Comparison of ENCODE assay signal across 14 cellular contexts in the genomic region with DNA sequence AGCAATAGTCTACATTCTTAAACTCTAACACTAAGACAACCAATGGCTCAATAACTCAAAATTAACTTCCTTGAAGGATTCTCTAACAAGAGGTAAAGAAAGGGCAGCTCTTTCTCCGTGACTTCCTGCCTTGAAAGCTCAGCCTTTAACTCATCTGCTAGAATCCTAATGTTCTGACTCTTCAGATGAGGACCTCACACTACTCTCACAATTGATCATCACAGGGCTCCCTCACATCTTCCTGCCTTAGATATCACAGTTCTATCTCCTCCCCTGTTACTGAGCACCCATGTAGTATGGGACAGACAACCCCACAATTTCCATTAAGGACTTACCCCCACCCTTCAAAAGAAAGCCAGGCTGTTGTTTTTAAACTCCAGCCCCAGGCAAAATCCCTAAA. TPM values are rescaled to one million over a fixed set of nuclear protein-coding genes. Genes with fewer than 3 reads are reported as not detected.
DNase-seq lines count a peak whose midpoint lies in the region; ATAC-seq, FAIRE-seq and TF ChIP-seq lines count a peak whose summit lies in the region.
"Had no signal": no experiment of that assay in that cellular context is flagged by ENCODE, and none has a peak within 500 bp of the region (broad histone marks: within the 10 kb centered on the region; RNA-seq: fewer than 3 reads in every experiment).

No MANE protein-coding gene starts in this region.

- no peaks in the 10 kb centered on the region for H3K9me1 ChIP-seq in endothelial cell of umbilical vein (replicated peaks; ENCODE audit: control insufficient read depth, extremely low read depth, insufficient read depth, low read length)

- H3K9ac ChIP-seq in endothelial cell of umbilical vein (replicated peaks; ENCODE audit: extremely low read depth, insufficient read depth, low read length) = no peak overlapping the region

- H3K79me2 ChIP-seq in endothelial cell of umbilical vein (ENCODE audit: control insufficient read depth, insufficient read depth, low read length) = peaks cover 99% of the 10 kb centered on the region

- no TSS peak for BruUV-seq in endothelial cell of umbilical vein (replicated peaks; lab: Mats Ljungman, UMichigan)

- TF ChIP-seq POLR2A in endothelial cell of umbilical vein (IDR thresholded peaks at IDR 0.05; ENCODE audit: low read depth, low read length) = no peak

- peak; percentile 62 for ATAC-seq in GM18909 (IDR thresholded peaks at IDR 0.05; ENCODE audit: poor library complexity, unreplicated experiment)
- peak; percentile 55 for ATAC-seq in HG03378 (IDR thresholded peaks at IDR 0.05; ENCODE audit: unreplicated experiment)
- ATAC-seq in sciatic nerve = no peak
- ATAC-seq in GM21786 (IDR thresholded peaks at IDR 0.05; ENCODE audit: unreplicated experiment) = no peak

- no peaks in the 10 kb centered on the region for H3K9me3 ChIP-seq in endothelial cell of umbilical vein (replicated peaks; ENCODE audit: control insufficient read depth, insufficient read depth, low read length)
- H3K9me3 ChIP-seq: HAP-1 had no signal

- DNase-seq in GM10266 (ENCODE audit: extremely low spot score) (peak; percentile 21), endothelial cell of umbilical vein (ENCODE audit: low read depth, low spot score) (no peak), sciatic nerve (ENCODE audit: low spot score) (no peak), LoVo (ENCODE audit: low spot score) (no peak)
- DNase-seq: effector CD4-positive, alpha-beta T cell; MM.1S; SHP77 treated with DMSO at 0.1 percent for 48 hours; WERI-Rb-1 had no signal

- peak; percentile 46 for FAIRE-seq in endothelial cell of umbilical vein (lab: Jason Lieb, UNC)
- FAIRE-seq: D721Med, GM18507 had no signal

- POLR2A ChIA-PET in endothelial cell of umbilical vein (lab: Charles Lee) = no interaction called here

- H3K36me3 ChIP-seq in endothelial cell of umbilical vein (ENCODE audit: control insufficient read depth in 2 of 2, extremely low read depth in 1 of 2, insufficient read depth in 2 of 2, low read length in 2 of 2) = peaks cover 1 to 8% of the 10 kb centered on the region in 2 experiments
- H3K36me3 ChIP-seq: HAP-1, WERI-Rb-1 had no signal

- intact Hi-C loops in endothelial cell of umbilical vein (cut with micrococcal nuclease) = no loop called here
- intact Hi-C loops in sciatic nerve (cut with DNase I) = no loop called here

- CTCF ChIA-PET in endothelial cell of umbilical vein (lab: Charles Lee) = no interaction called here

- peaks cover 63% of the 10 kb centered on the region for H3K4me1 ChIP-seq in endothelial cell of umbilical vein (ENCODE audit: control insufficient read depth, extremely low read depth, insufficient read depth, low read length)

- no peak overlapping the region for H2AFZ ChIP-seq in endothelial cell of umbilical vein (ENCODE audit: low read depth, low read length)

- H3K4me3 ChIP-seq in endothelial cell of umbilical vein (replicated peaks in 1 of 3; ENCODE audit: insufficient read depth in 1 of 3, low read depth in 1 of 3, low read length in 3 of 3) = no peak overlapping the region
- H3K4me3 ChIP-seq: HAP-1 had no signal

- no peaks in the 10 kb centered on the region for H3K27me3 ChIP-seq in endothelial cell of umbilical vein (ENCODE audit: control insufficient read depth in 2 of 2, insufficient read depth in 2 of 2, low read length in 2 of 2)

- no peak overlapping the region for H3K4me2 ChIP-seq in endothelial cell of umbilical vein (ENCODE audit: insufficient read depth, low read length)

- no peak overlapping the region for H3K27ac ChIP-seq in endothelial cell of umbilical vein (ENCODE audit: insufficient read depth, low read depth, low read length)
- H3K27ac ChIP-seq: WERI-Rb-1 had no signal

- peaks cover 24% of the 10 kb centered on the region for H4K20me1 ChIP-seq in endothelial cell of umbilical vein (replicated peaks; ENCODE audit: control insufficient read depth, extremely low read depth, insufficient read depth, low read length)

- no peak for TF ChIP-seq CTCF in GM10266 (IDR thresholded peaks at IDR 0.05; ENCODE audit: control insufficient read depth, insufficient read depth, low read depth, missing control alignments)
- TF ChIP-seq CTCF in endothelial cell of umbilical vein (IDR thresholded peaks at IDR 0.05; ENCODE audit: extremely low read depth in 1 of 2, insufficient read depth in 1 of 2, low read depth in 1 of 2, low read length in 2 of 2) = no peak

- dilution Hi-C loops in endothelial cell of umbilical vein (cut with MboI; ENCODE audit: extremely low pct_ligation_motif_present, low sequenced_read_pairs) = no loop called here

TF ChIP-seq in endothelial cell of umbilical vein, 7 proteins besides CTCF, POLR2A, EP300 and RAD21:
- TF ChIP-seq POLR2AphosphoS5 (IDR thresholded peaks at IDR 0.05; ENCODE audit: insufficient read depth, low read depth, low read length) (no peak), EZH2 (IDR thresholded peaks at IDR 0.05; ENCODE audit: borderline replicate concordance, low read depth, low read length, severe bottlenecking) (no peak), GATA2 (IDR thresholded peaks at IDR 0.05; ENCODE audit: insufficient read depth, insufficient read length, low read depth, low read length) (no peak), MYC (IDR thresholded peaks at IDR 0.05; ENCODE audit: low read depth, low read length) (no peak), JUN (IDR thresholded peaks at IDR 0.05; ENCODE audit: borderline replicate concordance, insufficient read depth, insufficient read length, low read depth) (no peak), FOS (IDR thresholded peaks at IDR 0.05; ENCODE audit: borderline replicate concordance, insufficient read depth, low read length) (no peak)
- TF ChIP-seq, protein P1, sequence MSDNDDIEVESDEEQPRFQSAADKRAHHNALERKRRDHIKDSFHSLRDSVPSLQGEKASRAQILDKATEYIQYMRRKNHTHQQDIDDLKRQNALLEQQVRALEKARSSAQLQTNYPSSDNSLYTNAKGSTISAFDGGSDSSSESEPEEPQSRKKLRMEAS (IDR thresholded peaks at IDR 0.05; ENCODE audit: insufficient read depth, insufficient read length) = no peak

RNA-seq across cellular contexts. Expression of a gene that starts 33.5 kb away (rescaled TPM):
- total RNA-seq in endothelial cell of umbilical vein = 105 and 108 TPM in 2 replicates
- 23.8 and 32.9 TPM in 2 replicates for polyA plus RNA-seq in endothelial cell of umbilical vein
- polyA plus RNA-seq in endothelial cell of umbilical vein (2011; cell fraction: cytosol; rRNA removed) = 39.6 and 40.3 TPM in 2 replicates
- 103 and 124 TPM in 2 replicates for polyA plus RNA-seq in endothelial cell of umbilical vein (2011; cell fraction: nucleus; rRNA removed)
- 124 and 143 TPM in 2 replicates for polyA plus RNA-seq in endothelial cell of umbilical vein (2012)
- polyA minus RNA-seq in endothelial cell of umbilical vein = 143 and 160 TPM in 2 replicates
- polyA minus RNA-seq in endothelial cell of umbilical vein (2011; cell fraction: cytosol; rRNA and poly(A)+ RNA removed) = 9.0 TPM
- polyA minus RNA-seq in endothelial cell of umbilical vein (2011; cell fraction: nucleus; rRNA and poly(A)+ RNA removed) = 144 and 211 TPM in 2 replicates
- 29.8 TPM for total RNA-seq in sciatic nerve

Comparison
In these comparisons a context has a peak if more than half of its experiments do, and no peak if none do; other contexts are left out.
1. ATAC-seq: peak in GM18909 (single experiment) and HG03378 (single experiment); none in sciatic nerve (single experiment) and GM21786 (single experiment).